ENCODE assay signal across 23 cellular contexts in the genomic region with DNA sequence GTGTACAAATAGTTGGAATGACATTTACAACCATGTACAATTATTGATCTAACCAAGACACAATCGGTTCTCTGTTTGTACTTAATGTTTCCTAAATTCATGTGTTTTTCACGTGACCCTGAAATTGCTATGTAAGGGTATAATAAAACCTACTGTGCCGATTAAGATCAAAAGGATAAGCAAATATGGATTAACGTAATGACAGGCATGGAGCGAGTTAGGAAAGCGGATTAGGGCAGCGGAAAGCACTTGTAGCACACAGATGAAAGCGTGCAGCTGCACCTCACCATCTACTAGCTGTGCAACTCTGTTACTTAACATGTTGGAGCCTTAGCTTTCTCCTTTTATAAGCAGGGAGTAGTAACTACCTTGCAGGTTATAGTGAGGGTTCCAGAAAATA. TPM values are rescaled to one million over a fixed set of nuclear protein-coding genes. Genes with fewer than 3 reads are reported as not detected.
DNase-seq lines count a peak whose midpoint lies in the region; ATAC-seq and TF ChIP-seq lines count a peak whose summit lies in the region.
"Had no signal": no experiment of that assay in that cellular context is flagged by ENCODE, and none has a peak within 500 bp of the region (broad histone marks: within the 10 kb centered on the region; RNA-seq: fewer than 3 reads in every experiment).

No MANE protein-coding gene starts in this region.

- no peak overlapping the region for H3K4me2 ChIP-seq in GM23338
- H3K4me2 ChIP-seq: smooth muscle cell had no signal

- H3K27ac Mint-ChIP-seq in GM23338: no peak overlapping the region

- H3K79me2 ChIP-seq in GM23338 (replicated peaks; ENCODE audit: insufficient read depth): no peaks in the 10 kb centered on the region

- no peaks in the 10 kb centered on the region for H3K9me3 ChIP-seq in mucosa of descending colon
- H3K9me3 ChIP-seq: suprapubic skin had no signal

- H3K4me1 ChIP-seq in GM23338 (ENCODE audit: insufficient read depth) (no peaks in the 10 kb centered on the region), mucosa of descending colon (ENCODE audit: low read depth) (no peaks in the 10 kb centered on the region)
- H3K4me1 ChIP-seq: suprapubic skin had no signal

- no peak overlapping the region for H3K27ac ChIP-seq in GM23338 (ENCODE audit: low read depth)
- H3K27ac ChIP-seq: suprapubic skin had no signal

- H2AFZ ChIP-seq in GM23338: peak overlapping the region; percentile 90; the same call in 1 of the 2 replicates

- no peak for TF ChIP-seq CTCF in GM23338 (conservative IDR thresholded peaks at IDR 0.05; ENCODE audit: low read depth in 2 of 2)
- no peak for TF ChIP-seq CTCF in mucosa of descending colon (IDR thresholded peaks at IDR 0.05)

- no peaks in the 10 kb centered on the region for H3K27me3 ChIP-seq in GM23338 (ENCODE audit: insufficient read depth)
- H3K27me3 ChIP-seq: suprapubic skin had no signal

- no peaks in the 10 kb centered on the region for H3F3A ChIP-seq in GM23338 (replicated peaks; ENCODE audit: low read depth)

- peaks cover 7% of the 10 kb centered on the region; the same call in 2 of the 3 replicates for H3K36me3 Mint-ChIP-seq in GM23338 (ENCODE audit: low read depth)

- DNase-seq in GM23338 (ENCODE audit: low spot score) (no peak), NCI-H2227 treated with DMSO at 0.1 percent for 48 hours (lab: John Stamatoyannopoulos, UW) (peak; percentile 45), SK-N-DZ (ENCODE audit: low spot score) (peak; percentile 56), mucosa of descending colon (no peak), NCI-H345 (lab: John Stamatoyannopoulos, UW) (no peak), DMS153 (lab: John Stamatoyannopoulos, UW) (no peak), posterior vena cava (ENCODE audit: low spot score) (no peak)
- DNase-seq: activated CD4-positive, alpha-beta T cell treated with anti-CD3 and anti-CD28 coated beads for 4 hours; activated CD8-positive, alpha-beta memory T cell treated with anti-CD3 and anti-CD28 coated beads, Interleukin-2, amount 50 U/mL, for 4 hours; activated gamma-delta T cell treated with Interleukin-2 at 50 U/mL for 16 hours; aorta; CD4-positive, alpha-beta memory T cell; left ventricle myocardium superior; SIG-M5; stimulated activated CD4-positive, alpha-beta T cell treated with anti-CD3 and anti-CD28 coated beads, Interleukin-4, amount 100 ng/mL, for 4 hours; stimulated activated CD8-positive, alpha-beta memory T cell treated with anti-CD3 and anti-CD28 coated beads, Interleukin-4, amount 100 ng/mL, for 48 hours had no signal

- peaks cover 11% of the 10 kb centered on the region; the same call in 2 of the 3 replicates for H3K9me3 Mint-ChIP-seq in GM23338

- no peak overlapping the region for H3K4me3 Mint-ChIP-seq in GM23338
- H3K4me3 Mint-ChIP-seq: CD4-positive, alpha-beta memory T cell had no signal

- H3K9me2 ChIP-seq in GM23338 (ENCODE audit: insufficient read depth): no peaks in the 10 kb centered on the region

- ATAC-seq in GM23338 (no peak), mucosa of descending colon (peak; percentile 56), HG03025 (IDR thresholded peaks at IDR 0.05; ENCODE audit: low FRiP score, unreplicated experiment) (no peak)
- ATAC-seq: left ventricle myocardium superior had no signal

- H3K27me3 Mint-ChIP-seq in GM23338 (ENCODE audit: insufficient read depth, low read depth, poor library complexity): no peaks in the 10 kb centered on the region

- H3K4me3 ChIP-seq in GM23338 (no peak overlapping the region), mucosa of descending colon (no peak overlapping the region)
- H3K4me3 ChIP-seq: smooth muscle cell, suprapubic skin had no signal

- peaks cover 5% of the 10 kb centered on the region for H3K4me1 Mint-ChIP-seq in GM23338
- H3K4me1 Mint-ChIP-seq: CD4-positive, alpha-beta memory T cell had no signal

- intact Hi-C loops in mucosa of descending colon (cut with DNase I, micrococcal nuclease): no loop called here
- intact Hi-C loops in posterior vena cava (cut with DNase I): no loop called here

- H3K36me3 ChIP-seq in GM23338 (ENCODE audit: insufficient read depth): no peaks in the 10 kb centered on the region
- no peaks in the 10 kb centered on the region for H3K36me3 ChIP-seq in mucosa of descending colon (ENCODE audit: low read depth)
- H3K36me3 ChIP-seq: suprapubic skin had no signal

- no peaks in the 10 kb centered on the region for H4K20me1 ChIP-seq in GM23338 (replicated peaks; ENCODE audit: insufficient read depth)

TF ChIP-seq in GM23338, 12 proteins besides CTCF, POLR2A, EP300 and RAD21:
- TF ChIP-seq ZNF331 (CRISPR knock-in tag; IDR thresholded peaks at IDR 0.05; ENCODE audit: low read depth) (no peak), NANOG (IDR thresholded peaks at IDR 0.05; ENCODE audit: borderline replicate concordance) (no peak), CREB1 (CRISPR knock-in tag; IDR thresholded peaks at IDR 0.05; ENCODE audit: low read depth) (no peak), JUNB (IDR thresholded peaks at IDR 0.05; ENCODE audit: unreplicated experiment) (no peak), ZNF114 (CRISPR knock-in tag; IDR thresholded peaks at IDR 0.05) (no peak)
- TF ChIP-seq, protein P1, sequence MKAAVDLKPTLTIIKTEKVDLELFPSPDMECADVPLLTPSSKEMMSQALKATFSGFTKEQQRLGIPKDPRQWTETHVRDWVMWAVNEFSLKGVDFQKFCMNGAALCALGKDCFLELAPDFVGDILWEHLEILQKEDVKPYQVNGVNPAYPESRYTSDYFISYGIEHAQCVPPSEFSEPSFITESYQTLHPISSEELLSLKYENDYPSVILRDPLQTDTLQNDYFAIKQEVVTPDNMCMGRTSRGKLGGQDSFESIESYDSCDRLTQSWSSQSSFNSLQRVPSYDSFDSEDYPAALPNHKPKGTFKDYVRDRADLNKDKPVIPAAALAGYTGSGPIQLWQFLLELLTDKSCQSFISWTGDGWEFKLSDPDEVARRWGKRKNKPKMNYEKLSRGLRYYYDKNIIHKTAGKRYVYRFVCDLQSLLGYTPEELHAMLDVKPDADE (IDR thresholded peaks at IDR 0.05): no peak

RNA-seq across cellular contexts. Expression of gene ZFYVE16, which starts 38.3 kb away (rescaled TPM):
- total RNA-seq in GM23338 (2014; rRNA removed; shearing (Covaris generic)): 24.2 and 24.7 TPM in 2 replicates
- 23.0 and 26.6 TPM in 2 replicates for polyA plus RNA-seq in GM23338 (2016; fragmentation: Nextera tagmentation; extraction: Ambion mirVana)
- 24.3 TPM in 2 replicates for polyA plus RNA-seq in SK-N-DZ (2014; cell fraction: cytosol; rRNA removed)
- polyA plus RNA-seq in SK-N-DZ (2014; cell fraction: nucleus; rRNA removed): 41.8 and 70.7 TPM in 2 replicates
- total RNA-seq in mucosa of descending colon (10 to 100 TPM; 32.4 to 56.9 (median 52.2) TPM), posterior vena cava (10 to 100 TPM; 35.2 to 41.3 TPM)

RNA-seq across cellular contexts. Expression of gene SPZ1, which starts 49.7 kb away (rescaled TPM):
- not detected in 2 replicates for total RNA-seq in GM23338 (2014; rRNA removed; shearing (Covaris generic))
- not detected in 2 replicates for polyA plus RNA-seq in GM23338 (2016; fragmentation: Nextera tagmentation; extraction: Ambion mirVana)
- not detected in 2 replicates for polyA plus RNA-seq in SK-N-DZ (2014; cell fraction: cytosol; rRNA removed)
- polyA plus RNA-seq in SK-N-DZ (2014; cell fraction: nucleus; rRNA removed): 0.28 TPM in 1 of 2 replicates, not detected in the other
- total RNA-seq in mucosa of descending colon: not detected
- not detected for total RNA-seq in posterior vena cava
- total RNA-seq: aorta; CD4-positive, alpha-beta memory T cell; Daoy; endothelial cell of umbilical vein; frontal cortex; left ventricle myocardium superior; omental fat pad; smooth muscle cell; suprapubic skin had no signal
- polyA plus RNA-seq: aorta; CD4-positive, alpha-beta memory T cell; endothelial cell of umbilical vein; smooth muscle cell had no signal

Comparison
In these comparisons a context has a peak if more than half of its experiments do, and no peak if none do; other contexts are left out.
1. DNase-seq: peak in NCI-H2227 treated with DMSO at 0.1 percent for 48 hours (single experiment) and SK-N-DZ (single experiment); none in GM23338 (single experiment), mucosa of descending colon (0 of 3), NCI-H345 (single experiment), DMS153 (single experiment) and posterior vena cava (single experiment).